Comparison of ENCODE assay signal across 9 cellular contexts in the genomic region with DNA sequence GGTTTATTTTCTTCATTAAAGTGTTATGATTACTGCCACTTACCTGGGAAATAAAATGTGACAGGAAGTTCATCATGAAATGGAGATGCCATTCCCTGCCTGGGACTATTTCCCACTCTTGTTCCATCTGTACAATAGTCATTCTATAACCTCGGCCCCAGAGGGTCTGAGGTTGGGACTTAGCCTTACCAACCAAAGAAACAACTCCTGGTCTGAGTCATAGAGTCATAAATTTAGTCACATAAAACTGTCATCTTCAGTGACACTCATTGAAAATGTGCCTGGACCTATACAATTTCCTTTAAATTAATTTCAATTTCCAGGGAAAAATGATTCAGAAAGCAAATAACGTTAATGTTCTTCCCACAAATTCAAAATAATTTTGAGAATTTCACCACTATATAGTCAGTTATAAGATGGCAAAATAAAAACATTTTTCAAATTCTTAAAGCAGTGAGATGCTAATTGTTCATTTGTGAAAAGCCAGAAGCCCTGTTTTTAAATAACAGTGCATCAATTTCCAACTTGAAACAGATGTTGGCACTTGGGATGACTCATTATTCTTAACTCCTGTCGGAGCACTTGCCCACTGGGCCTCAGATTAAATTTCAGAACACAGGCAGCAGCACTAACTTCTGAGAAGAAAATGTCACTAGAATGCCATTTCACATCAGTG.
DNase-seq lines count a peak whose midpoint lies in the region; ATAC-seq and TF ChIP-seq lines count a peak whose summit lies in the region.
"Had no signal": no experiment of that assay in that cellular context is flagged by ENCODE, and none has a peak within 500 bp of the region (broad histone marks: within the 10 kb centered on the region; RNA-seq: fewer than 3 reads in every experiment).

No MANE protein-coding gene starts in this region.

- DNase-seq in activated CD4-positive, alpha-beta T cell treated with anti-CD3 and anti-CD28 coated beads for 48 hours, result peak; percentile 33
- no peak for DNase-seq in activated CD4-positive, alpha-beta T cell treated with anti-CD3 and anti-CD28 coated beads, Interleukin-2, amount 50 U/mL, for 1 hour
- peak; percentile 15 for DNase-seq in smooth muscle cell of the brain vasculature (ENCODE audit: low read depth, low spot score)
- DNase-seq in vagina (ENCODE audit: extremely low spot score in 2 of 2), result no peak
- no peak for DNase-seq in NCI-H1436 (lab: John Stamatoyannopoulos, UW)
- DNase-seq in activated CD4-positive, alpha-beta T cell treated with anti-CD3 and anti-CD28 coated beads for 1 hour, result no peak

- H3K36me3 ChIP-seq in vagina, result no peaks in the 10 kb centered on the region

- ATAC-seq in HG02870 (IDR thresholded peaks at IDR 0.05; ENCODE audit: unreplicated experiment), result peak; percentile 89

- no peaks in the 10 kb centered on the region for H3K27me3 Mint-ChIP-seq in T-helper 1 cell treated with Interleukin-12 subunit alpha and Interleukin-12 subunit beta and Interleukin-4 antibody, amounts not matched to agents 30 μg/mL and 1 μg/mL, for 36 hours (ENCODE audit: low read depth)
- H3K27me3 Mint-ChIP-seq: B cell had no signal

- no peaks in the 10 kb centered on the region for H3K4me1 ChIP-seq in vagina

- H3K27ac ChIP-seq in vagina, result no peak overlapping the region

- H3K4me3 Mint-ChIP-seq in T-helper 1 cell treated with Interleukin-12 subunit alpha and Interleukin-12 subunit beta and Interleukin-4 antibody, amounts not matched to agents 30 μg/mL and 1 μg/mL, for 36 hours, result no peak overlapping the region
- H3K4me3 Mint-ChIP-seq: B cell had no signal

- H3K36me3 Mint-ChIP-seq in T-helper 1 cell treated with Interleukin-12 subunit alpha and Interleukin-12 subunit beta and Interleukin-4 antibody, amounts not matched to agents 30 μg/mL and 1 μg/mL, for 36 hours (ENCODE audit: low read depth), result peaks cover 8% of the 10 kb centered on the region

- intact Hi-C loops in vagina (cut with DNase I), result no loop called here

- H3K9me3 Mint-ChIP-seq in T-helper 1 cell treated with Interleukin-12 subunit alpha and Interleukin-12 subunit beta and Interleukin-4 antibody, amounts not matched to agents 30 μg/mL and 1 μg/mL, for 36 hours, result peaks cover 12% of the 10 kb centered on the region

- no peak overlapping the region for H3K4me3 ChIP-seq in vagina

- H3K9me3 ChIP-seq in vagina, result no peaks in the 10 kb centered on the region

- TF ChIP-seq CTCF in vagina (IDR thresholded peaks at IDR 0.05), result no peak

- peaks cover 32% of the 10 kb centered on the region for H3K4me1 Mint-ChIP-seq in T-helper 1 cell treated with Interleukin-12 subunit alpha and Interleukin-12 subunit beta and Interleukin-4 antibody, amounts not matched to agents 30 μg/mL and 1 μg/mL, for 36 hours (ENCODE audit: low read depth)
- H3K4me1 Mint-ChIP-seq: B cell had no signal

- no peaks in the 10 kb centered on the region for H3K27me3 ChIP-seq in vagina

- H3K27ac Mint-ChIP-seq in T-helper 1 cell treated with Interleukin-12 subunit alpha and Interleukin-12 subunit beta and Interleukin-4 antibody, amounts not matched to agents 30 μg/mL and 1 μg/mL, for 36 hours, result peak overlapping the region; percentile 78
- H3K27ac Mint-ChIP-seq: B cell had no signal

- TF ChIP-seq POLR2A in vagina (IDR thresholded peaks at IDR 0.05), result no peak

Comparison
In these comparisons a context has a peak if more than half of its experiments do, and no peak if none do; other contexts are left out.
1. DNase-seq: peak in activated CD4-positive, alpha-beta T cell treated with anti-CD3 and anti-CD28 coated beads for 48 hours (single experiment) and smooth muscle cell of the brain vasculature (single experiment); none in activated CD4-positive, alpha-beta T cell treated with anti-CD3 and anti-CD28 coated beads, Interleukin-2, amount 50 U/mL, for 1 hour (single experiment), vagina (0 of 2), NCI-H1436 (single experiment) and activated CD4-positive, alpha-beta T cell treated with anti-CD3 and anti-CD28 coated beads for 1 hour (single experiment).